1 cellular context compared by ENCODE assay signal in genomic region chr19:18109731-18110671, GRCh38.
TF ChIP-seq lines count a peak whose summit lies in the region.

No MANE protein-coding gene starts in this region.

TF ChIP-seq in H1, 55 proteins besides CTCF, POLR2A, EP300 and RAD21:
- TF ChIP-seq SUZ12 (IDR thresholded peaks at IDR 0.05; ENCODE audit: low read length) (0 out of 2 replicates have a peak, but pooled peaks have one; percentile 29), SAP30 (IDR thresholded peaks at IDR 0.05; ENCODE audit: insufficient read depth, insufficient replicate concordance, low read length) (peak; percentile 30), PHF8 (conservative IDR thresholded peaks at IDR 0.05; ENCODE audit: low read depth, low read length) (peak; percentile 27; the same call in 1 of the 2 replicates), HDAC2 (IDR thresholded peaks at IDR 0.05; ENCODE audit: borderline replicate concordance in 1 of 2, low read depth in 2 of 2, low read length in 2 of 2) (peak in 1 of 2 experiments; percentile 47; a peak in 1 of 4 replicates), BCL11A (IDR thresholded peaks at IDR 0.05; ENCODE audit: low read depth in 2 of 2, low read length in 2 of 2) (no peak), E2F6 (IDR thresholded peaks at IDR 0.05) (peak; percentile 23), KDM4A (IDR thresholded peaks at IDR 0.05; ENCODE audit: low read depth, low read length, severe bottlenecking) (peak; percentile 91), GTF2F1 (IDR thresholded peaks at IDR 0.05; ENCODE audit: borderline replicate concordance, low read depth, low read length) (no peak), MAX (IDR thresholded peaks at IDR 0.05) (peak; percentile 14; the same call in 1 of the 2 replicates), TAF1 (IDR thresholded peaks at IDR 0.05; ENCODE audit: low read depth, low read length) (no peak; the same call in 1 of the 2 replicates), ASH2L (IDR thresholded peaks at IDR 0.05; ENCODE audit: low read length) (peak; percentile 33), SIN3A (conservative IDR thresholded peaks at IDR 0.05 in 1 of 2, IDR thresholded peaks at IDR 0.05 in 1 of 2; ENCODE audit: low read depth in 1 of 2, low read length in 2 of 2) (peak; percentile 14 to 54; a peak in 2 of 4 replicates), EGR1 (IDR thresholded peaks at IDR 0.05; ENCODE audit: borderline replicate concordance, low read depth, low read length) (no peak), KDM5A (IDR thresholded peaks at IDR 0.05; ENCODE audit: low read length) (no peak)
TF ChIP-seq in H1: peak in this region for 9.
